10 cellular contexts compared by ENCODE assay signal in genomic region chr4:74097631-74098550, GRCh38. TPM values are rescaled to one million over a fixed set of nuclear protein-coding genes. Genes with fewer than 3 reads are reported as not detected.
DNase-seq lines count a peak whose midpoint lies in the region; ATAC-seq, FAIRE-seq and TF ChIP-seq lines count a peak whose summit lies in the region.
"Had no signal": no experiment of that assay in that cellular context is flagged by ENCODE, and none has a peak within 500 bp of the region (broad histone marks: within the 10 kb centered on the region; RNA-seq: fewer than 3 reads in every experiment).

No MANE protein-coding gene starts in this region.

- intact Hi-C loops in body of pancreas (cut with DNase I), result no loop called here
- intact Hi-C loops in HepG2 (cut with micrococcal nuclease; ENCODE audit: unreplicated experiment), result no loop called here

- H3K27ac ChIP-seq in body of pancreas, result peak overlapping the region in 3 of 4 donors; percentile 73 to 99 (median 97)
- no peak overlapping the region for H3K27ac ChIP-seq in HepG2 (ENCODE audit: extremely low read length, insufficient read depth, low read length)
- no peak overlapping the region for H3K27ac ChIP-seq in thoracic aorta

- H3K9me3 Mint-ChIP-seq in activated T-cell treated with anti-CD3 and anti-CD28 coated beads, Interleukin-2, amount 50 U/mL, for 24 hours, result no peaks in the 10 kb centered on the region

- no peak overlapping the region for H3K9ac ChIP-seq in HepG2 (ENCODE audit: insufficient read depth, low read depth, low read length)

- H3K4me3 ChIP-seq in body of pancreas (peak overlapping the region in 1 of 2 donors; percentile 66), HepG2 (replicated peaks in 1 of 3; ENCODE audit: insufficient read depth in 1 of 3, low read depth in 2 of 3, low read length in 3 of 3) (no peak overlapping the region), thoracic aorta (peak overlapping the region; percentile 74)

- H2AFZ ChIP-seq in HepG2 (ENCODE audit: low read length), result no peak overlapping the region

- no peak for DNase-seq in activated T-cell treated with anti-CD3 and anti-CD28 coated beads, Interleukin-2, amount 50 U/mL, for 24 hours
- no peak for DNase-seq in activated T-cell treated with anti-CD3 and anti-CD28 coated beads, Interleukin-2, amount 50 U/mL, for 48 hours
- DNase-seq in body of pancreas (peak in 2 of 4 donors; percentile 16 to 17), HepG2 (ENCODE audit: low spot score) (no peak), thoracic aorta (ENCODE audit: low spot score) (no peak), NCI-H1417 (lab: John Stamatoyannopoulos, UW) (no peak), NCI-H1092 treated with DMSO at 0.1 percent for 48 hours (lab: John Stamatoyannopoulos, UW) (no peak)
- DNase-seq in stimulated activated CD8-positive, alpha-beta memory T cell treated with anti-CD3 and anti-CD28 coated beads, Interleukin-4, amount 100 ng/mL, for 48 hours, result no peak
- DNase-seq: central memory CD4-positive, alpha-beta T cell; NCI-H446 had no signal

- no peak for ATAC-seq in body of pancreas
- no peak for ATAC-seq in HepG2
- no peak for ATAC-seq in thoracic aorta (ENCODE audit: insufficient number of reproducible peaks, low FRiP score, low read depth)

- no peaks in the 10 kb centered on the region for H3K27me3 ChIP-seq in body of pancreas
- H3K27me3 ChIP-seq in HepG2 (ENCODE audit: control insufficient read depth in 1 of 2, insufficient read depth in 2 of 2, low read length in 2 of 2), result peaks cover 0 to 9% of the 10 kb centered on the region in 2 experiments; a peak in 2 of 5 replicates
- no peaks in the 10 kb centered on the region for H3K27me3 ChIP-seq in thoracic aorta (replicated peaks; ENCODE audit: insufficient read depth)

- H3K4me2 ChIP-seq in HepG2 (ENCODE audit: low read depth, low read length), result no peak overlapping the region

- 77 to 85% methylated on average over 3 of the region's 3 CpGs for WGBS in body of pancreas, 2 donors
- 100% methylated on average over 3 of the region's 3 CpGs for WGBS in HepG2 (ENCODE audit: low lambda C conversion rate)

- CTCF ChIA-PET in HepG2 (lab: Yijun Ruan, JAX; ENCODE audit: low intra/inter-chr PET ratio, low total read pairs), result no interaction called here

- no peaks in the 10 kb centered on the region for H3K79me2 ChIP-seq in HepG2 (ENCODE audit: insufficient read depth, low read length)

- POLR2A ChIA-PET in HepG2 (lab: Yijun Ruan, JAX), result no interaction called here

- in situ Hi-C loops in HepG2 (cut with HindIII; ENCODE audit: extremely low pct_ligation_motif_present, low pct_unique_long_range_greater_than_20kb), result no loop called here

- peaks cover 13% of the 10 kb centered on the region for H3K4me1 Mint-ChIP-seq in activated T-cell treated with anti-CD3 and anti-CD28 coated beads, Interleukin-2, amount 50 U/mL, for 24 hours (ENCODE audit: low read depth)

- TF ChIP-seq CTCF in body of pancreas (IDR thresholded peaks at IDR 0.05) (no peak), HepG2 (CRISPR knock-in tag; IDR thresholded peaks at IDR 0.05) (no peak), thoracic aorta (IDR thresholded peaks at IDR 0.05) (no peak)

- no peaks in the 10 kb centered on the region for H3K36me3 Mint-ChIP-seq in activated T-cell treated with anti-CD3 and anti-CD28 coated beads, Interleukin-2, amount 50 U/mL, for 24 hours (ENCODE audit: low read depth)

- no peaks in the 10 kb centered on the region for H3K36me3 ChIP-seq in body of pancreas (replicated peaks in 1 of 2; ENCODE audit: insufficient read depth in 1 of 2, low read depth in 2 of 2)
- no peaks in the 10 kb centered on the region for H3K36me3 ChIP-seq in HepG2 (replicated peaks in 1 of 2; ENCODE audit: control insufficient read depth in 1 of 2, insufficient read depth in 2 of 2, low read length in 2 of 2)
- no peaks in the 10 kb centered on the region for H3K36me3 ChIP-seq in thoracic aorta

- H3K4me1 ChIP-seq in body of pancreas, result peaks cover 61% of the 10 kb centered on the region
- H3K4me1 ChIP-seq in HepG2 (ENCODE audit: insufficient read depth, low read length), result peaks cover 18% of the 10 kb centered on the region
- peaks cover 4 to 12% of the 10 kb centered on the region in 2 donors for H3K4me1 ChIP-seq in thoracic aorta (ENCODE audit: control insufficient read depth in 1 of 2, low read depth in 2 of 2)

- H4K20me1 ChIP-seq in HepG2 (ENCODE audit: insufficient read depth, low read length), result no peaks in the 10 kb centered on the region

- H3K9me3 ChIP-seq in body of pancreas, result no peaks in the 10 kb centered on the region
- no peaks in the 10 kb centered on the region for H3K9me3 ChIP-seq in HepG2 (ENCODE audit: low read length)
- no peaks in the 10 kb centered on the region for H3K9me3 ChIP-seq in thoracic aorta

- H3K27ac Mint-ChIP-seq in activated T-cell treated with anti-CD3 and anti-CD28 coated beads, Interleukin-2, amount 50 U/mL, for 24 hours, result no peak overlapping the region

- H3K4me3 Mint-ChIP-seq in activated T-cell treated with anti-CD3 and anti-CD28 coated beads, Interleukin-2, amount 50 U/mL, for 24 hours, result peak overlapping the region; percentile 67

- BruUV-seq in HepG2 (replicated peaks; lab: Mats Ljungman, UMichigan), result TSS peak; percentile 83

- TF ChIP-seq POLR2A in body of pancreas (IDR thresholded peaks at IDR 0.05), result peak in 1 of 3 donors; percentile 34
- TF ChIP-seq POLR2A in HepG2 (IDR thresholded peaks at IDR 0.05; ENCODE audit: insufficient read depth in 1 of 2, low read depth in 2 of 2, low read length in 2 of 2), result no peak

- no peak for TF ChIP-seq RAD21 in HepG2 (CRISPR knock-in tag; IDR thresholded peaks at IDR 0.05)

- H3K27me3 Mint-ChIP-seq in activated T-cell treated with anti-CD3 and anti-CD28 coated beads, Interleukin-2, amount 50 U/mL, for 24 hours, result peaks cover 67% of the 10 kb centered on the region

- no peak for FAIRE-seq in HepG2 (lab: Jason Lieb, UNC)

- TF ChIP-seq EP300 in HepG2 (IDR thresholded peaks at IDR 0.05; ENCODE audit: low read depth in 2 of 2, low read length in 2 of 2) (no peak), HepG2 (CRISPR knock-in tag; IDR thresholded peaks at IDR 0.05; ENCODE audit: borderline replicate concordance) (no peak)

TF ChIP-seq in HepG2, 621 proteins besides CTCF, POLR2A, EP300 and RAD21 (continues in another document):
- TF ChIP-seq IKZF4 (CRISPR knock-in tag; IDR thresholded peaks at IDR 0.05; ENCODE audit: borderline replicate concordance, low read depth, not compliant biosample characterization) (no peak), CEBPG (CRISPR knock-in tag; IDR thresholded peaks at IDR 0.05) (no peak)

RNA-seq across cellular contexts. Expression of gene CXCL2, which starts 1.1 kb away (rescaled TPM):
- 10 to 100 TPM; 27.4 to 39.4 TPM for total RNA-seq in body of pancreas
- 0.44 and 0.97 TPM in 2 replicates for total RNA-seq in HepG2 (2016; rRNA removed; fragmentation: Illumina TruSeq; extraction: Trizol)
- 1.3 and 1.6 TPM in 2 replicates for total RNA-seq in HepG2 (2016; cell fraction: cytosol; rRNA removed; fragmentation: Illumina TruSeq; extraction: Trizol; ENCODE audit: low read depth)
- 0.15 and 0.76 TPM in 2 replicates for total RNA-seq in HepG2 (2016; cell fraction: insoluble cytoplasmic fraction; rRNA removed; fragmentation: Illumina TruSeq; extraction: Trizol)
- total RNA-seq in HepG2 (2016; cell fraction: membrane; rRNA removed; fragmentation: Illumina TruSeq; extraction: Trizol), result 0.90 and 1.0 TPM in 2 replicates
- 1.6 and 1.9 TPM in 2 replicates for total RNA-seq in HepG2 (2016; cell fraction: nucleus; rRNA removed; fragmentation: Illumina TruSeq; extraction: Trizol)
- not detected in 2 replicates for polyA plus RNA-seq in HepG2 (2011; rRNA removed)
- polyA plus RNA-seq in HepG2 (2011; cell fraction: cytosol; rRNA removed), result 0.06 TPM in 1 of 2 replicates, not detected in the other
- polyA plus RNA-seq in HepG2 (2011; cell fraction: nucleus; rRNA removed), result 0.33 and 0.56 TPM in 2 replicates
- not detected in 2 replicates for polyA plus RNA-seq in HepG2 (2012)
- 0.14 and 0.32 TPM in 2 replicates for polyA plus RNA-seq in HepG2 (2016; cell fraction: cytosol; fragmentation: Illumina TruSeq; extraction: Trizol; ENCODE audit: low read depth)
- 0.40 and 0.66 TPM in 2 replicates for polyA plus RNA-seq in HepG2 (2016; cell fraction: insoluble cytoplasmic fraction; fragmentation: Illumina TruSeq; extraction: Trizol; ENCODE audit: low read depth)
- 0.21 and 0.46 TPM in 2 replicates for polyA plus RNA-seq in HepG2 (2016; cell fraction: membrane; fragmentation: Illumina TruSeq; extraction: Trizol; ENCODE audit: low read depth)
- 3.8 and 4.3 TPM in 2 replicates for polyA plus RNA-seq in HepG2 (2016; cell fraction: nucleus; fragmentation: Illumina TruSeq; extraction: Trizol; ENCODE audit: insufficient read depth, low read depth)
- polyA minus RNA-seq in HepG2 (2011; rRNA and poly(A)+ RNA removed; ENCODE audit: low replicate concordance), result 5.7 TPM in 1 of 2 replicates, not detected in the other
- not detected in 2 replicates for polyA minus RNA-seq in HepG2 (2011; cell fraction: cytosol; rRNA and poly(A)+ RNA removed)
- not detected in 2 replicates for polyA minus RNA-seq in HepG2 (2011; cell fraction: nucleus; rRNA and poly(A)+ RNA removed)
- 10 to 100 TPM; 34.0 to 71.4 TPM for total RNA-seq in thoracic aorta

RNA-seq across cellular contexts. Expression of gene CXCL3, which starts 59.4 kb away (rescaled TPM):
- total RNA-seq in body of pancreas (1 to 10 TPM in 1 of 2 donors, not detected in 1; 1.6 TPM), HepG2 (2016; rRNA removed; fragmentation: Illumina TruSeq; extraction: Trizol) (0.13 TPM in 1 of 2 replicates, not detected in the other), thoracic aorta (10 to 100 TPM in 1 of 2 donors, 1 to 10 TPM in 1; 4.9 to 11.9 TPM)
- not detected in 2 replicates for total RNA-seq in HepG2 (2016; cell fraction: cytosol; rRNA removed; fragmentation: Illumina TruSeq; extraction: Trizol; ENCODE audit: low read depth)
- total RNA-seq in HepG2 (2016; cell fraction: insoluble cytoplasmic fraction; rRNA removed; fragmentation: Illumina TruSeq; extraction: Trizol), result 0.24 TPM in 1 of 2 replicates, not detected in the other
- total RNA-seq in HepG2 (2016; cell fraction: membrane; rRNA removed; fragmentation: Illumina TruSeq; extraction: Trizol), result not detected in 2 replicates
- total RNA-seq in HepG2 (2016; cell fraction: nucleus; rRNA removed; fragmentation: Illumina TruSeq; extraction: Trizol), result 0.38 TPM in 1 of 2 replicates, not detected in the other
- not detected in 2 replicates for polyA plus RNA-seq in HepG2 (2011; rRNA removed)
- polyA plus RNA-seq in HepG2 (2011; cell fraction: cytosol; rRNA removed), result not detected in 2 replicates
- polyA plus RNA-seq in HepG2 (2011; cell fraction: nucleus; rRNA removed), result not detected in 2 replicates
- not detected in 2 replicates for polyA plus RNA-seq in HepG2 (2012)
- polyA plus RNA-seq in HepG2 (2016; cell fraction: cytosol; fragmentation: Illumina TruSeq; extraction: Trizol; ENCODE audit: low read depth), result not detected in 2 replicates
- 0.22 TPM in 1 of 2 replicates, not detected in the other for polyA plus RNA-seq in HepG2 (2016; cell fraction: insoluble cytoplasmic fraction; fragmentation: Illumina TruSeq; extraction: Trizol; ENCODE audit: low read depth)
- polyA plus RNA-seq in HepG2 (2016; cell fraction: membrane; fragmentation: Illumina TruSeq; extraction: Trizol; ENCODE audit: low read depth), result 0.24 TPM in 1 of 2 replicates, not detected in the other
- 0.53 and 1.3 TPM in 2 replicates for polyA plus RNA-seq in HepG2 (2016; cell fraction: nucleus; fragmentation: Illumina TruSeq; extraction: Trizol; ENCODE audit: insufficient read depth, low read depth)
- polyA minus RNA-seq in HepG2 (2011; rRNA and poly(A)+ RNA removed; ENCODE audit: low replicate concordance), result 0.89 TPM in 1 of 2 replicates, not detected in the other
- polyA minus RNA-seq in HepG2 (2011; cell fraction: cytosol; rRNA and poly(A)+ RNA removed), result not detected in 2 replicates
- polyA minus RNA-seq in HepG2 (2011; cell fraction: nucleus; rRNA and poly(A)+ RNA removed), result not detected in 2 replicates

Comparison
In these comparisons a context has a peak if more than half of its experiments do, and no peak if none do; other contexts are left out.
1. H3K27ac ChIP-seq: peak in body of pancreas (3 of 4); none in HepG2 (single experiment) and thoracic aorta (0 of 2).
2. RNA of gene CXCL2, which starts 1.1 kb away (total RNA-seq): 34.0 to 71.4 TPM in thoracic aorta and 27.4 to 39.4 TPM in body of pancreas; 0.15 to 1.9 TPM in HepG2; every median in the first group is over 4 times any median in the second.